ENCODE assay signal across 1 cellular context in the genomic region with DNA sequence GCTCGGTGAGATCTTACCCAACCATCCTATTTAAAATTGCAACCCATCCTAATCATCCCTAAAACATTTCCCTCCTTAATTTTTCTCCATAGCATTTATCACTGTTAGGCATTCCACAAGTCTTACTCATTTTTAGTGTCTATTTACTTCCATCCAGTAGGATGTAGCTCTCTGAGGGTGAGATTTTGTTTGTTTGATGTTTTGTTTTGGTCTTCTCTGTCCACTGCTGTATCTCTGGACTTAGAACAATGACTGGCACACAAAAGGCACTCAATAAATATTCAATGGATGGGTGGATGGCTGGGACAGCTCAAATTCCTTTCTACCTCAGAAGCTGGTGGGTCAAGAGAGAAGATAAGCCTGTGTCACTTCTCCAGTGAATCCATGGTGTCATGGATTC.
TF ChIP-seq lines count a peak whose summit lies in the region.

No MANE protein-coding gene starts in this region.

TF ChIP-seq in endothelial cell of umbilical vein, 7 proteins besides CTCF, POLR2A, EP300 and RAD21:
- TF ChIP-seq POLR2AphosphoS5 (IDR thresholded peaks at IDR 0.05; ENCODE audit: insufficient read depth, low read depth, low read length) (no peak), EZH2 (IDR thresholded peaks at IDR 0.05; ENCODE audit: borderline replicate concordance, low read depth, low read length, severe bottlenecking) (no peak)
- TF ChIP-seq, protein P1, sequence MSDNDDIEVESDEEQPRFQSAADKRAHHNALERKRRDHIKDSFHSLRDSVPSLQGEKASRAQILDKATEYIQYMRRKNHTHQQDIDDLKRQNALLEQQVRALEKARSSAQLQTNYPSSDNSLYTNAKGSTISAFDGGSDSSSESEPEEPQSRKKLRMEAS (IDR thresholded peaks at IDR 0.05; ENCODE audit: insufficient read depth, insufficient read length), result no peak
